In genomic region chr5:132687995-132688394, GRCh38 we compare ENCODE assay signal across 1 cellular context.
A peak's percentile ranks its signal among the peaks of the same experiment; 100 is the strongest.
TF ChIP-seq lines count a peak whose summit lies in the region.

No MANE protein-coding gene starts in this region.

TF ChIP-seq in GM12878, 131 proteins besides CTCF, POLR2A, EP300 and RAD21:
- TF ChIP-seq CEBPB (IDR thresholded peaks at IDR 0.05; ENCODE audit: borderline replicate concordance in 1 of 2, low read depth in 2 of 2, low read length in 2 of 2) (no peak), RUNX3 (IDR thresholded peaks at IDR 0.05; ENCODE audit: low read length) (peak; percentile 48), MLLT1 (IDR thresholded peaks at IDR 0.05) (peak; percentile 27; the same call in 1 of the 2 replicates)
